ENCODE assay signal across 9 cellular contexts in the genomic region with DNA sequence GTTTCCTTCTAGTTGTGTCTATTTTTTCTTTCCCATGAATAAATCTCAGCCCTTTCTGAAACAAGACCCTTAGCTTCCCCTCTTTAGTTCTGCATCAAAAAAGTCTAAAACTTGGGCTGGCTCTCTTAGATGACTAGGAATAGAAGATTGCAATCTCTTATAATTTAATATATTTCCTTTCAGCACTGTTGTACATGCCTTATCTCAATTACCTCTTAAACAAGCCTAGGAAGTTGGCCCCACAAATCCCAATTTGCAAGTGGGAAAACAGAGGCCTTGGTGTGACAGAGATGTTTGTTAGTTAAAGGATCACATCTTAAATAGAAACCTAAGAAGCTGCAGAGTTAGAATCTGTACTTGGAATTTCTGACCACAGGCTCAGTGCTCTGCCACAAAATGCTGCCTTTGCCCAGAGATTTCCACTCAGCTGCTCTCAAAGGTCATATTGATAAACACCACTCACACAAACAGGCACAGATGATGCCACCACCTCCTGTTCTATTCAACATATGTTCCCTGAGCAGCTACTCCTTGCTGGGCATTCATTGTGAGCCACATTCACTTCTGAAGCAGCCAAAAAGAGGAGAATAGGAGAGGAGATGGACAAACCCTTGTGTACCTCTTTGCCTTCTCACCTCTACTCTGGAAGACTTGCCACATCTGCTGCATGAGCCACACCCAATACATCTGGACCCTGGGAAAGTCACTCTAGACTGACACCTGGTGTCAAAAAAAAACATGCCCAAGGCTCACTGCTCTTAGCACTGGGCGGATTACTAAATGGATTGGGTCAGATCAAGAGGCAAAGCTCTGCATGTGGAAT. TPM values are rescaled to one million over a fixed set of nuclear protein-coding genes. Genes with fewer than 3 reads are reported as not detected.
DNase-seq lines count a peak whose midpoint lies in the region; ATAC-seq, FAIRE-seq and TF ChIP-seq lines count a peak whose summit lies in the region.
"Had no signal": no experiment of that assay in that cellular context is flagged by ENCODE, and none has a peak within 500 bp of the region (broad histone marks: within the 10 kb centered on the region; RNA-seq: fewer than 3 reads in every experiment).

No MANE protein-coding gene starts in this region.

- TF ChIP-seq CTCF in 22Rv1 (IDR thresholded peaks at IDR 0.05) (peak; percentile 69), GM10248 (IDR thresholded peaks at IDR 0.05; ENCODE audit: control extremely low read depth, extremely low read depth, low read depth, missing control alignments) (peak; percentile 49)

- CTCF ChIA-PET in GM10248 (lab: Yijun Ruan, JAX) = interaction anchor here (0.7 to 6.2 kb wide), 15 partner anchors 9 to 617 kb away, joined by 3 to 52 read pairs (median 6); no protein-coding TSS in a partner anchor

- H3K4me3 ChIP-seq in mesendoderm (ENCODE audit: low read length) = no peak overlapping the region

- POLR2A ChIA-PET in GM10248 (lab: Yijun Ruan, JAX) = no interaction called here

- no peak overlapping the region for H2AK5ac ChIP-seq in mesendoderm (ENCODE audit: low read length)

- H3K27me3 Mint-ChIP-seq in activated naive CD8-positive, alpha-beta T cell treated with anti-CD3 and anti-CD28 coated beads, Interleukin-2, amount 50 U/mL, for 24 hours = no peaks in the 10 kb centered on the region
- H3K27me3 Mint-ChIP-seq: activated naive CD8-positive, alpha-beta T cell had no signal

- H2BK120ac ChIP-seq in mesendoderm (ENCODE audit: low read depth, low read length) = no peak overlapping the region

- H3K4me1 Mint-ChIP-seq in activated naive CD8-positive, alpha-beta T cell treated with anti-CD3 and anti-CD28 coated beads, Interleukin-2, amount 50 U/mL, for 24 hours = peaks cover 4% of the 10 kb centered on the region

- no peak overlapping the region for H3K4me2 ChIP-seq in mesendoderm (ENCODE audit: low read length)

- no peaks in the 10 kb centered on the region for H3K9me3 Mint-ChIP-seq in activated naive CD8-positive, alpha-beta T cell treated with anti-CD3 and anti-CD28 coated beads, Interleukin-2, amount 50 U/mL, for 24 hours

- no peak for FAIRE-seq in RCC 7860 (lab: Jason Lieb, UNC)

- no peaks in the 10 kb centered on the region for H3K4me1 ChIP-seq in mesendoderm (ENCODE audit: control insufficient read depth, low read depth, low read length)

- no peaks in the 10 kb centered on the region for H3K36me3 ChIP-seq in mesendoderm (ENCODE audit: control insufficient read depth, insufficient read depth, low read length)

- no peaks in the 10 kb centered on the region for H3K79me2 ChIP-seq in mesendoderm (ENCODE audit: control insufficient read depth, insufficient read depth, low read length)

- no peaks in the 10 kb centered on the region for H3K79me1 ChIP-seq in mesendoderm (ENCODE audit: low read length)

- no peak overlapping the region for H2BK15ac ChIP-seq in mesendoderm (replicated peaks; ENCODE audit: low read depth)

- H3K27me3 ChIP-seq in mesendoderm (ENCODE audit: insufficient read depth, low read length, poor library complexity) = no peaks in the 10 kb centered on the region

- DNase-seq in GM10248 (ENCODE audit: extremely low spot score) = peak; percentile 51
- peak; percentile 29 for DNase-seq in NCI-H1105 (lab: John Stamatoyannopoulos, UW)
- no peak for DNase-seq in activated naive CD8-positive, alpha-beta T cell treated with anti-CD3 and anti-CD28 coated beads, Interleukin-2, amount 50 U/mL, for 24 hours
- DNase-seq in mesendoderm = peak; percentile 58
- no peak for DNase-seq in RCC 7860 (ENCODE audit: low spot score)

- no peak overlapping the region for H3K27ac Mint-ChIP-seq in activated naive CD8-positive, alpha-beta T cell treated with anti-CD3 and anti-CD28 coated beads, Interleukin-2, amount 50 U/mL, for 24 hours
- H3K27ac Mint-ChIP-seq: activated naive CD8-positive, alpha-beta T cell had no signal

- no peak overlapping the region for H2BK5ac ChIP-seq in mesendoderm (ENCODE audit: low read length)

- H3K27ac ChIP-seq in 22Rv1 = no peak overlapping the region
- no peak overlapping the region for H3K27ac ChIP-seq in mesendoderm (ENCODE audit: low read depth, low read length)

- no peak overlapping the region for H3K4me3 Mint-ChIP-seq in activated naive CD8-positive, alpha-beta T cell treated with anti-CD3 and anti-CD28 coated beads, Interleukin-2, amount 50 U/mL, for 24 hours
- H3K4me3 Mint-ChIP-seq: activated naive CD8-positive, alpha-beta T cell had no signal

- H4K8ac ChIP-seq in mesendoderm (ENCODE audit: low read depth, low read length) = no peak overlapping the region

- no peaks in the 10 kb centered on the region for H3K36me3 Mint-ChIP-seq in activated naive CD8-positive, alpha-beta T cell treated with anti-CD3 and anti-CD28 coated beads, Interleukin-2, amount 50 U/mL, for 24 hours (ENCODE audit: low read depth)
- H3K36me3 Mint-ChIP-seq: activated naive CD8-positive, alpha-beta T cell had no signal

- H3K56ac ChIP-seq in mesendoderm (ENCODE audit: low read length) = no peak overlapping the region

- peak; percentile 71 for ATAC-seq in activated naive CD8-positive, alpha-beta T cell treated with anti-CD3 and anti-CD28 coated beads, Interleukin-2, amount 50 U/mL, for 24 hours
- ATAC-seq in GM18909 (IDR thresholded peaks at IDR 0.05; ENCODE audit: poor library complexity, unreplicated experiment) = no peak
- ATAC-seq in HG03571 (IDR thresholded peaks at IDR 0.05; ENCODE audit: unreplicated experiment) = no peak

- no peak overlapping the region for H3K23ac ChIP-seq in mesendoderm (ENCODE audit: low read length)

- no peak overlapping the region for H4K5ac ChIP-seq in mesendoderm (ENCODE audit: low read length)

- H3K4ac ChIP-seq in mesendoderm (ENCODE audit: low read depth, low read length) = no peak overlapping the region

- WGBS in mesendoderm (ENCODE audit: extremely low coverage, insufficient coverage, low lambda C conversion rate) = no CpG with 5 or more reads among the region's 1 CpG

- no peak overlapping the region for H3K18ac ChIP-seq in mesendoderm (ENCODE audit: low read length)

- no peak overlapping the region for H3K9ac ChIP-seq in mesendoderm (ENCODE audit: low read length)

RNA-seq across cellular contexts. Expression of a gene that starts 5.5 kb away (rescaled TPM):
- polyA plus RNA-seq in mesendoderm (2013, experiment 1 of 2) = 0.10 TPM
- 0.06 TPM for polyA plus RNA-seq in mesendoderm (2013, experiment 2 of 2)

Comparison
In these comparisons a context has a peak if more than half of its experiments do, and no peak if none do; other contexts are left out.
1. DNase-seq: peak in GM10248 (single experiment), NCI-H1105 (single experiment) and mesendoderm (single experiment); none in activated naive CD8-positive, alpha-beta T cell treated with anti-CD3 and anti-CD28 coated beads, Interleukin-2, amount 50 U/mL, for 24 hours (single experiment) and RCC 7860 (single experiment).